ENCODE assay signal across 9 cellular contexts in genomic region chr2:208062113-208062512, GRCh38. TPM values are rescaled to one million over a fixed set of nuclear protein-coding genes. Genes with fewer than 3 reads are reported as not detected.
DNase-seq lines count a peak whose midpoint lies in the region; ATAC-seq and TF ChIP-seq lines count a peak whose summit lies in the region.
"Had no signal": no experiment of that assay in that cellular context is flagged by ENCODE, and none has a peak within 500 bp of the region (broad histone marks: within the 10 kb centered on the region; RNA-seq: fewer than 3 reads in every experiment).

No MANE protein-coding gene starts in this region.

- H3K27me3 ChIP-seq in lower lobe of right lung (ENCODE audit: low read depth): no peaks in the 10 kb centered on the region

- TF ChIP-seq CTCF in VCaP (conservative IDR thresholded peaks at IDR 0.05) (peak; percentile 73), lower lobe of right lung (IDR thresholded peaks at IDR 0.05) (peak; percentile 21)

- H3K9me3 ChIP-seq in lower lobe of right lung: no peaks in the 10 kb centered on the region

- in situ Hi-C loops in KBM-7 (cut with MboI; ENCODE audit: low pct_unique_long_range_greater_than_20kb, low sequenced_read_pairs): loop anchor here (25.0 kb wide), 1 partner anchor 425 kb away; the partner anchor contains the start of gene METTL21A

- no peak overlapping the region for H3K4me3 ChIP-seq in lower lobe of right lung

- H3K27ac ChIP-seq in VCaP (no peak overlapping the region), lower lobe of right lung (no peak overlapping the region)
- H3K27ac ChIP-seq: epithelial cell of prostate had no signal

- no peaks in the 10 kb centered on the region for H3K4me1 ChIP-seq in lower lobe of right lung

- DNase-seq in DMS 273 (lab: John Stamatoyannopoulos, UW; ENCODE audit: unreplicated experiment) (peak; percentile 67), KBM-7 (peak; percentile 41), lower lobe of right lung (no peak), sciatic nerve (ENCODE audit: low spot score) (no peak)
- DNase-seq in activated T-cell treated with anti-CD3 and anti-CD28 coated beads, Interleukin-2, amount 50 U/mL, for 1 hour: no peak

- intact Hi-C loops in lower lobe of right lung (cut with DNase I) (no loop called here), sciatic nerve (cut with DNase I) (no loop called here)

- no peak for ATAC-seq in lower lobe of right lung
- ATAC-seq in GM21423 (IDR thresholded peaks at IDR 0.05; ENCODE audit: unreplicated experiment): no peak
- ATAC-seq in sciatic nerve: no peak
- ATAC-seq in HG02870 (IDR thresholded peaks at IDR 0.05; ENCODE audit: unreplicated experiment): no peak

- H3K36me3 ChIP-seq in lower lobe of right lung: no peaks in the 10 kb centered on the region

RNA-seq across cellular contexts. Expression of gene PLEKHM3, which starts 36.8 kb away (rescaled TPM):
- total RNA-seq in lower lobe of right lung (25.8 TPM), sciatic nerve (23.8 TPM)

Comparison
In these comparisons a context has a peak if more than half of its experiments do, and no peak if none do; other contexts are left out.
1. DNase-seq: peak in DMS 273 (single experiment) and KBM-7 (single experiment); none in lower lobe of right lung (single experiment), sciatic nerve (single experiment) and activated T-cell treated with anti-CD3 and anti-CD28 coated beads, Interleukin-2, amount 50 U/mL, for 1 hour (single experiment).